In genomic region chr10:110516815-110517492, GRCh38 we compare ENCODE assay signal across 1 cellular context.
TF ChIP-seq lines count a peak whose summit lies in the region.

No MANE protein-coding gene starts in this region.

TF ChIP-seq in HCT116, 20 proteins besides CTCF, POLR2A, EP300 and RAD21 (continued from another document):
- no peak for TF ChIP-seq ATF3 (IDR thresholded peaks at IDR 0.05)
- no peak for TF ChIP-seq ELF1 (IDR thresholded peaks at IDR 0.05; ENCODE audit: borderline replicate concordance, low read depth)
- no peak for TF ChIP-seq CBX3 (IDR thresholded peaks at IDR 0.05; ENCODE audit: low read depth)
- TF ChIP-seq TCF7L2 (IDR thresholded peaks at IDR 0.05; ENCODE audit: borderline replicate concordance, extremely low read depth, insufficient read depth, insufficient read length) = no peak
- no peak for TF ChIP-seq ZFX (IDR thresholded peaks at IDR 0.05)
- TF ChIP-seq ZNF274 (IDR thresholded peaks at IDR 0.05; ENCODE audit: low read depth, low read length) = no peak
- no peak for TF ChIP-seq JUND (IDR thresholded peaks at IDR 0.05)
- TF ChIP-seq YY1 (IDR thresholded peaks at IDR 0.05; ENCODE audit: extremely low read depth, insufficient replicate concordance, low read depth, low read length) = no peak
- no peak for TF ChIP-seq FOSL1 (IDR thresholded peaks at IDR 0.05; ENCODE audit: low read depth)
- TF ChIP-seq EGR1 (IDR thresholded peaks at IDR 0.05; ENCODE audit: low read depth) = no peak
- TF ChIP-seq SRF (IDR thresholded peaks at IDR 0.05; ENCODE audit: low read depth) = no peak
- no peak for TF ChIP-seq EZH2phosphoT487 (IDR thresholded peaks at IDR 0.05; ENCODE audit: borderline replicate concordance)
- TF ChIP-seq SIN3A (IDR thresholded peaks at IDR 0.05; ENCODE audit: low read depth) = no peak
- TF ChIP-seq CEBPB (IDR thresholded peaks at IDR 0.05; ENCODE audit: low read depth) = no peak
- no peak for TF ChIP-seq MAX (IDR thresholded peaks at IDR 0.05)
- TF ChIP-seq POLR2AphosphoS5 (IDR thresholded peaks at IDR 0.05; ENCODE audit: low read depth, low read length) = no peak
- no peak for TF ChIP-seq SP1 (IDR thresholded peaks at IDR 0.05; ENCODE audit: low read depth)
- TF ChIP-seq EZH2 (IDR thresholded peaks at IDR 0.05) = no peak
- TF ChIP-seq ZBTB33 (IDR thresholded peaks at IDR 0.05; ENCODE audit: extremely low read depth, insufficient replicate concordance, low read length) = no peak
